8 cellular contexts compared by ENCODE assay signal in genomic region chr19:48203794-48204628, GRCh38. TPM values are rescaled to one million over a fixed set of nuclear protein-coding genes. Genes with fewer than 3 reads are reported as not detected.
DNase-seq lines count a peak whose midpoint lies in the region; ATAC-seq, FAIRE-seq and TF ChIP-seq lines count a peak whose summit lies in the region.

No MANE protein-coding gene starts in this region.

- CTCF ChIA-PET in naive thymus-derived CD4-positive, alpha-beta T cell (lab: Charles Lee) = interaction anchor here (0.7 to 2.8 kb wide), 12 partner anchors 9 to 1377 kb away, joined by 3 to 17 read pairs (median 5); partner anchors contain the start of gene NOSIP

- H3K36me3 ChIP-seq in DND-41 (ENCODE audit: insufficient read depth, low read length) = peaks cover 14% of the 10 kb centered on the region; the same call in 1 of the 2 replicates
- H3K36me3 ChIP-seq in GM23248 (ENCODE audit: low read depth) = no peaks in the 10 kb centered on the region
- H3K36me3 ChIP-seq in naive thymus-derived CD4-positive, alpha-beta T cell (ENCODE audit: control insufficient read depth in 2 of 3, insufficient read depth in 3 of 3, low read length in 3 of 3) = no peaks in the 10 kb centered on the region

- no peak overlapping the region for H3K27ac Mint-ChIP-seq in activated T-helper 1 cell treated with anti-CD3 and anti-CD28 coated beads, Interleukin-12 subunit alpha, Interleukin-12 subunit beta, Interleukin-2, Interleukin-4 antibody, amounts not matched to agents 30 ng/mL and 10 ng/mL and 1 ng/mL, durations not matched to agents 14 hours and 24 hours and 36 hours
- H3K27ac Mint-ChIP-seq in naive thymus-derived CD4-positive, alpha-beta T cell = no peak overlapping the region
- H3K27ac Mint-ChIP-seq in stimulated activated memory B cell treated with anti-CD40 and anti-IgM and Interleukin-4, amounts not matched to agents 10 μg/mL and 1 μg/mL and 100 μg/mL, for 72 hours = no peak overlapping the region

- H3K4me1 Mint-ChIP-seq in activated T-helper 1 cell treated with anti-CD3 and anti-CD28 coated beads, Interleukin-12 subunit alpha, Interleukin-12 subunit beta, Interleukin-2, Interleukin-4 antibody, amounts not matched to agents 30 ng/mL and 10 ng/mL and 1 ng/mL, durations not matched to agents 14 hours and 24 hours and 36 hours (ENCODE audit: low read depth) = peaks cover 13% of the 10 kb centered on the region
- peaks cover 4 to 34% (median 18%) of the 10 kb centered on the region in 7 donors for H3K4me1 Mint-ChIP-seq in naive thymus-derived CD4-positive, alpha-beta T cell
- peaks cover 17% of the 10 kb centered on the region for H3K4me1 Mint-ChIP-seq in stimulated activated memory B cell treated with anti-CD40 and anti-IgM and Interleukin-4, amounts not matched to agents 10 μg/mL and 1 μg/mL and 100 μg/mL, for 72 hours

- H4K20me1 ChIP-seq in DND-41 (ENCODE audit: insufficient read depth, low read length) (no peaks in the 10 kb centered on the region), GM23248 (ENCODE audit: insufficient read depth) (no peaks in the 10 kb centered on the region)

- POLR2A ChIA-PET in naive thymus-derived CD4-positive, alpha-beta T cell (lab: Charles Lee) = interaction anchor here (0.5 to 3.6 kb wide), 29 partner anchors 8 to 1307 kb away, joined by 3 to 21 read pairs (median 4); partner anchors contain the start of genes CARD8, DHDH, KDELR1 and LIG1

- H3K4me2 ChIP-seq in DND-41 (ENCODE audit: insufficient read depth, low read length) (peak overlapping the region; percentile 91), GM23248 (ENCODE audit: unreplicated experiment) (peak overlapping the region; percentile 92)

- H3F3A ChIP-seq in GM23248 (ENCODE audit: insufficient read depth) = no peaks in the 10 kb centered on the region

- no peaks in the 10 kb centered on the region for H3K9me2 ChIP-seq in GM23248 (ENCODE audit: insufficient read depth)

- H3K4me3 ChIP-seq in DND-41 (ENCODE audit: low read depth in 1 of 2, low read length in 2 of 2) (peak overlapping the region; percentile 68 to 76), GM23248 (peak overlapping the region; percentile 95), fibroblast of mammary gland (ENCODE audit: control insufficient read depth, low read depth, low read length) (peak overlapping the region; percentile 89)
- H3K4me3 ChIP-seq in naive thymus-derived CD4-positive, alpha-beta T cell (ENCODE audit: low read length) = peak overlapping the region; percentile 73

- FAIRE-seq in RCC 7860 (lab: Jason Lieb, UNC) = peak; percentile 88

- peak overlapping the region; percentile 90 for H2AFZ ChIP-seq in DND-41 (ENCODE audit: low read depth, low read length)
- peak overlapping the region; percentile 94 for H2AFZ ChIP-seq in GM23248

- H3K4me3 Mint-ChIP-seq in activated T-helper 1 cell treated with anti-CD3 and anti-CD28 coated beads, Interleukin-12 subunit alpha, Interleukin-12 subunit beta, Interleukin-2, Interleukin-4 antibody, amounts not matched to agents 30 ng/mL and 10 ng/mL and 1 ng/mL, durations not matched to agents 14 hours and 24 hours and 36 hours = no peak overlapping the region
- H3K4me3 Mint-ChIP-seq in naive thymus-derived CD4-positive, alpha-beta T cell = no peak overlapping the region
- no peak overlapping the region for H3K4me3 Mint-ChIP-seq in stimulated activated memory B cell treated with anti-CD40 and anti-IgM and Interleukin-4, amounts not matched to agents 10 μg/mL and 1 μg/mL and 100 μg/mL, for 72 hours

- H3K9me3 ChIP-seq in DND-41 (ENCODE audit: insufficient read depth, low read length, severe bottlenecking) (no peaks in the 10 kb centered on the region), GM23248 (ENCODE audit: low read depth) (no peaks in the 10 kb centered on the region)
- H3K9me3 ChIP-seq in naive thymus-derived CD4-positive, alpha-beta T cell (ENCODE audit: control insufficient read depth in 2 of 3, low read length in 3 of 3) = no peaks in the 10 kb centered on the region

- peaks cover 14% of the 10 kb centered on the region for H3K36me3 Mint-ChIP-seq in activated T-helper 1 cell treated with anti-CD3 and anti-CD28 coated beads, Interleukin-12 subunit alpha, Interleukin-12 subunit beta, Interleukin-2, Interleukin-4 antibody, amounts not matched to agents 30 ng/mL and 10 ng/mL and 1 ng/mL, durations not matched to agents 14 hours and 24 hours and 36 hours (ENCODE audit: low read depth)
- H3K36me3 Mint-ChIP-seq in naive thymus-derived CD4-positive, alpha-beta T cell = peaks cover 0 to 10% (median 0%) of the 10 kb centered on the region in 5 donors
- peaks cover under 1% of the 10 kb centered on the region for H3K36me3 Mint-ChIP-seq in stimulated activated memory B cell treated with anti-CD40 and anti-IgM and Interleukin-4, amounts not matched to agents 10 μg/mL and 1 μg/mL and 100 μg/mL, for 72 hours

- peak overlapping the region; percentile 68 for H3K9ac ChIP-seq in DND-41 (ENCODE audit: low read depth, low read length)
- H3K9ac ChIP-seq in GM23248 = peak overlapping the region; percentile 89

- in situ Hi-C loops in GM23248 (cut with MboI) = no loop called here

- H3K4me1 ChIP-seq in DND-41 (ENCODE audit: insufficient read depth, low read length) = peaks cover 29% of the 10 kb centered on the region
- H3K4me1 ChIP-seq in GM23248 (ENCODE audit: insufficient read depth) = peaks cover 5% of the 10 kb centered on the region
- peaks cover 8 to 19% of the 10 kb centered on the region in 2 donors for H3K4me1 ChIP-seq in naive thymus-derived CD4-positive, alpha-beta T cell (ENCODE audit: control insufficient read depth in 2 of 2, insufficient read depth in 2 of 2, low read length in 2 of 2)

- WGBS in GM23248 (ENCODE audit: low coverage in 1 of 2, low lambda C conversion rate in 2 of 2, missing lambda C conversion rate in 2 of 2), 2 experiments = 0 to 1% methylated on average over 34 of the region's 34 CpGs

- H3K9me3 Mint-ChIP-seq in activated T-helper 1 cell treated with anti-CD3 and anti-CD28 coated beads, Interleukin-12 subunit alpha, Interleukin-12 subunit beta, Interleukin-2, Interleukin-4 antibody, amounts not matched to agents 30 ng/mL and 10 ng/mL and 1 ng/mL, durations not matched to agents 14 hours and 24 hours and 36 hours = no peaks in the 10 kb centered on the region
- peaks cover 0 to 1% (median 0%) of the 10 kb centered on the region in 11 donors for H3K9me3 Mint-ChIP-seq in naive thymus-derived CD4-positive, alpha-beta T cell
- H3K9me3 Mint-ChIP-seq in stimulated activated memory B cell treated with anti-CD40 and anti-IgM and Interleukin-4, amounts not matched to agents 10 μg/mL and 1 μg/mL and 100 μg/mL, for 72 hours = no peaks in the 10 kb centered on the region

- H3K27me3 ChIP-seq in DND-41 (ENCODE audit: insufficient read depth, low read length, poor library complexity) (no peaks in the 10 kb centered on the region), GM23248 (replicated peaks; ENCODE audit: insufficient read depth) (no peaks in the 10 kb centered on the region)
- no peaks in the 10 kb centered on the region for H3K27me3 ChIP-seq in naive thymus-derived CD4-positive, alpha-beta T cell (ENCODE audit: control insufficient read depth in 2 of 2, insufficient read depth in 2 of 2, low read length in 2 of 2)

- H3K79me2 ChIP-seq in DND-41 (ENCODE audit: insufficient read depth, low read length) (peaks cover 30% of the 10 kb centered on the region), GM23248 (ENCODE audit: insufficient read depth) (peaks cover 15% of the 10 kb centered on the region)

- H3K27ac ChIP-seq in DND-41 (ENCODE audit: low read length) (peak overlapping the region; percentile 90), GM23248 (peak overlapping the region; percentile 79)
- H3K27ac ChIP-seq in naive thymus-derived CD4-positive, alpha-beta T cell (ENCODE audit: low read depth, low read length) = peak overlapping the region; percentile 81

- peak; percentile 99 for ATAC-seq in DND-41 (ENCODE audit: insufficient read depth, low read depth)
- ATAC-seq in naive thymus-derived CD4-positive, alpha-beta T cell = peak; percentile 100
- ATAC-seq in stimulated activated memory B cell treated with anti-CD40 and anti-IgM and Interleukin-4, amounts not matched to agents 10 μg/mL and 1 μg/mL and 100 μg/mL, for 72 hours = peak; percentile 100

- DNase-seq in DND-41 = peak; percentile 96
- DNase-seq in GM23248 = peak; percentile 97
- peak; percentile 97 to 98 for DNase-seq in Kasumi-1 (lab: John Stamatoyannopoulos, UW)
- DNase-seq in RCC 7860 (ENCODE audit: low spot score) = peak; percentile 91
- peak; percentile 92 for DNase-seq in activated T-helper 1 cell treated with anti-CD3 and anti-CD28 coated beads, Interleukin-12 subunit alpha, Interleukin-12 subunit beta, Interleukin-2, Interleukin-4 antibody, amounts not matched to agents 30 ng/mL and 10 ng/mL and 1 ng/mL, durations not matched to agents 14 hours and 24 hours and 36 hours (ENCODE audit: low spot score)
- peak; percentile 89 for DNase-seq in fibroblast of mammary gland (ENCODE audit: low read depth)
- peak; percentile 73 to 90 (median 89) for DNase-seq in naive thymus-derived CD4-positive, alpha-beta T cell

- intact Hi-C loops in activated T-helper 1 cell treated with anti-CD3 and anti-CD28 coated beads, Interleukin-12 subunit alpha, Interleukin-12 subunit beta, Interleukin-2, Interleukin-4 antibody, amounts not matched to agents 30 ng/mL and 10 ng/mL and 1 ng/mL, durations not matched to agents 14 hours and 24 hours and 36 hours (cut with micrococcal nuclease) = loop anchor here (1.0 to 2.0 kb wide), 4 partner anchors 34 to 160 kb away; partner anchors contain the start of genes LIG1, SYNGR4 and ZSWIM9
- intact Hi-C loops in naive thymus-derived CD4-positive, alpha-beta T cell (cut with micrococcal nuclease) = loop anchor here (1.0 to 5.0 kb wide), 5 partner anchors 34 to 118 kb away; partner anchors contain the start of genes LIG1 (in 2 of the 2) and ZSWIM9 (in 2 of the 2)

- TF ChIP-seq CTCF in DND-41 (IDR thresholded peaks at IDR 0.05; ENCODE audit: borderline replicate concordance, extremely low read depth, low read length, poor library complexity, severe bottlenecking) = peak; percentile 14
- no peak for TF ChIP-seq CTCF in fibroblast of mammary gland (conservative IDR thresholded peaks at IDR 0.05; ENCODE audit: control insufficient read depth, insufficient read depth, low read depth, low read length)

- no peaks in the 10 kb centered on the region for H3K27me3 Mint-ChIP-seq in activated T-helper 1 cell treated with anti-CD3 and anti-CD28 coated beads, Interleukin-12 subunit alpha, Interleukin-12 subunit beta, Interleukin-2, Interleukin-4 antibody, amounts not matched to agents 30 ng/mL and 10 ng/mL and 1 ng/mL, durations not matched to agents 14 hours and 24 hours and 36 hours (ENCODE audit: insufficient read depth)
- no peaks in the 10 kb centered on the region for H3K27me3 Mint-ChIP-seq in naive thymus-derived CD4-positive, alpha-beta T cell
- no peaks in the 10 kb centered on the region for H3K27me3 Mint-ChIP-seq in stimulated activated memory B cell treated with anti-CD40 and anti-IgM and Interleukin-4, amounts not matched to agents 10 μg/mL and 1 μg/mL and 100 μg/mL, for 72 hours

RNA-seq across cellular contexts. Expression of gene ZSWIM9, which starts 33.5 kb away (rescaled TPM):
- 4.3 and 6.6 TPM in 2 replicates for total RNA-seq in GM23248 (2014; rRNA removed; shearing (Covaris generic))
- polyA plus RNA-seq in GM23248 (2016; fragmentation: Nextera tagmentation; extraction: Ambion mirVana) = 0.88 and 1.2 TPM in 2 replicates
- 8.4 and 9.5 TPM in 2 replicates for total RNA-seq in activated T-helper 1 cell treated with anti-CD3 and anti-CD28 coated beads, Interleukin-12 subunit alpha, Interleukin-12 subunit beta, Interleukin-2, Interleukin-4 antibody, amounts not matched to agents 30 ng/mL and 10 ng/mL and 1 ng/mL, durations not matched to agents 14 hours and 24 hours and 36 hours
- total RNA-seq in naive thymus-derived CD4-positive, alpha-beta T cell = 10 to 100 TPM in 1 of 5 experiments, 1 to 10 TPM in 4; 5.0 to 11.6 (median 7.4) TPM
- polyA plus RNA-seq in naive thymus-derived CD4-positive, alpha-beta T cell = 1 to 10 TPM in 1 of 2 donors, under 1 TPM in 1; 0.82 to 1.0 TPM

RNA-seq across cellular contexts. Expression of gene LIG1, which starts 33.9 kb away (rescaled TPM):
- 9.3 and 10.6 TPM in 2 replicates for total RNA-seq in GM23248 (2014; rRNA removed; shearing (Covaris generic))
- polyA plus RNA-seq in GM23248 (2016; fragmentation: Nextera tagmentation; extraction: Ambion mirVana) = 14.5 and 17.9 TPM in 2 replicates
- 133 and 140 TPM in 2 replicates for total RNA-seq in activated T-helper 1 cell treated with anti-CD3 and anti-CD28 coated beads, Interleukin-12 subunit alpha, Interleukin-12 subunit beta, Interleukin-2, Interleukin-4 antibody, amounts not matched to agents 30 ng/mL and 10 ng/mL and 1 ng/mL, durations not matched to agents 14 hours and 24 hours and 36 hours
- 100 to 1,000 TPM in 4 of 5 experiments, 10 to 100 TPM in 1; 61.0 to 134 (median 122) TPM for total RNA-seq in naive thymus-derived CD4-positive, alpha-beta T cell
- polyA plus RNA-seq in naive thymus-derived CD4-positive, alpha-beta T cell = 10 to 100 TPM; 38.1 to 44.6 TPM

RNA-seq across cellular contexts. Expression of gene CARD8, which starts 51.7 kb away (rescaled TPM):
- total RNA-seq in GM23248 (2014; rRNA removed; shearing (Covaris generic)) = 12.9 and 24.2 TPM in 2 replicates
- 6.3 and 6.6 TPM in 2 replicates for polyA plus RNA-seq in GM23248 (2016; fragmentation: Nextera tagmentation; extraction: Ambion mirVana)
- total RNA-seq in activated T-helper 1 cell treated with anti-CD3 and anti-CD28 coated beads, Interleukin-12 subunit alpha, Interleukin-12 subunit beta, Interleukin-2, Interleukin-4 antibody, amounts not matched to agents 30 ng/mL and 10 ng/mL and 1 ng/mL, durations not matched to agents 14 hours and 24 hours and 36 hours = 117 and 130 TPM in 2 replicates
- total RNA-seq in naive thymus-derived CD4-positive, alpha-beta T cell = 100 to 1,000 TPM; 104 to 301 (median 182) TPM
- 100 to 1,000 TPM in 1 of 2 donors, 10 to 100 TPM in 1; 73.6 to 101 TPM for polyA plus RNA-seq in naive thymus-derived CD4-positive, alpha-beta T cell

Comparison
In these comparisons a context has a peak if more than half of its experiments do, and no peak if none do; other contexts are left out.
1. Peak in every context shown above with its lines: DNase-seq, ATAC-seq, H3K4me3 ChIP-seq and H3K27ac ChIP-seq.